In genomic region chr19:7326105-7326877, GRCh38 we compare ENCODE assay signal across 8 cellular contexts. TPM values are rescaled to one million over a fixed set of nuclear protein-coding genes. Genes with fewer than 3 reads are reported as not detected.
DNase-seq lines count a peak whose midpoint lies in the region; ATAC-seq and TF ChIP-seq lines count a peak whose summit lies in the region.

No MANE protein-coding gene starts in this region.

- no peak overlapping the region for H3K27ac Mint-ChIP-seq in activated CD8-positive, alpha-beta T cell treated with anti-CD3 and anti-CD28 coated beads, Interleukin-2, amount 10 ng/mL, durations not matched to agents 7 days and 5 days

- DNase-seq in COLO668 (lab: John Stamatoyannopoulos, UW; ENCODE audit: unreplicated experiment) (peak; percentile 28), HL-60 (ENCODE audit: low read depth in 1 of 2, low spot score in 1 of 2) (peak in 1 of 2 experiments; percentile 37), islet precursor cell (peak; percentile 67), NCI-H2227 (lab: John Stamatoyannopoulos, UW; ENCODE audit: unreplicated experiment) (no peak), posterior cingulate gyrus (no peak), prostate gland (ENCODE audit: low spot score) (no peak), AG20443 (ENCODE audit: low spot score) (no peak)
- DNase-seq in activated CD8-positive, alpha-beta T cell treated with anti-CD3 and anti-CD28 coated beads, Interleukin-2, amount 10 ng/mL, durations not matched to agents 7 days and 5 days, result peak; percentile 56

- intact Hi-C loops in posterior cingulate gyrus (cut with DNase I) (no loop called here), prostate gland (cut with DNase I) (no loop called here)

- H3K9me3 Mint-ChIP-seq in activated CD8-positive, alpha-beta T cell treated with anti-CD3 and anti-CD28 coated beads, Interleukin-2, amount 10 ng/mL, durations not matched to agents 7 days and 5 days (ENCODE audit: insufficient read depth), result peaks cover 6% of the 10 kb centered on the region

- no peaks in the 10 kb centered on the region for H3K36me3 ChIP-seq in prostate gland

- H3K4me3 Mint-ChIP-seq in activated CD8-positive, alpha-beta T cell treated with anti-CD3 and anti-CD28 coated beads, Interleukin-2, amount 10 ng/mL, durations not matched to agents 7 days and 5 days, result no peak overlapping the region

- no peak overlapping the region for H3K4me3 ChIP-seq in HL-60 (replicated peaks; ENCODE audit: insufficient read depth, low read length)
- no peak overlapping the region for H3K4me3 ChIP-seq in prostate gland

- H3K27ac ChIP-seq in HL-60 (replicated peaks) (no peak overlapping the region), prostate gland (no peak overlapping the region)

- WGBS in prostate gland, result 76% methylated on average over 10 of the region's 10 CpGs

- POLR2A ChIA-PET in activated CD8-positive, alpha-beta T cell treated with anti-CD3 and anti-CD28 coated beads, Interleukin-2, amount 10 ng/mL, durations not matched to agents 7 days and 5 days (lab: Charles Lee), result interaction anchor here (0.6 kb wide), 1 partner anchor 108 kb away, joined by 3 read pairs; no protein-coding TSS in a partner anchor

- no peaks in the 10 kb centered on the region for H3K4me1 Mint-ChIP-seq in activated CD8-positive, alpha-beta T cell treated with anti-CD3 and anti-CD28 coated beads, Interleukin-2, amount 10 ng/mL, durations not matched to agents 7 days and 5 days (ENCODE audit: low read depth)

- H3K4me1 ChIP-seq in prostate gland (replicated peaks), result no peaks in the 10 kb centered on the region

- H3K27me3 ChIP-seq in HL-60 (ENCODE audit: insufficient read depth, poor library complexity, severe bottlenecking) (no peaks in the 10 kb centered on the region), prostate gland (replicated peaks; ENCODE audit: insufficient read depth) (no peaks in the 10 kb centered on the region)

- peaks cover 2% of the 10 kb centered on the region for H3K27me3 Mint-ChIP-seq in activated CD8-positive, alpha-beta T cell treated with anti-CD3 and anti-CD28 coated beads, Interleukin-2, amount 10 ng/mL, durations not matched to agents 7 days and 5 days (ENCODE audit: low read depth)

- TF ChIP-seq CTCF in HL-60 (IDR thresholded peaks at IDR 0.05; ENCODE audit: insufficient read depth, low read length) (peak; percentile 7), prostate gland (IDR thresholded peaks at IDR 0.05) (no peak)

- ATAC-seq in activated CD8-positive, alpha-beta T cell treated with anti-CD3 and anti-CD28 coated beads, Interleukin-2, amount 10 ng/mL, durations not matched to agents 7 days and 5 days, result no peak

- CTCF ChIA-PET in activated CD8-positive, alpha-beta T cell treated with anti-CD3 and anti-CD28 coated beads, Interleukin-2, amount 10 ng/mL, durations not matched to agents 7 days and 5 days (lab: Charles Lee), result interaction anchor here (0.6 to 3.1 kb wide), 11 partner anchors 13 to 227 kb away, joined by 3 to 24 read pairs (median 4); partner anchors contain the start of gene ARHGEF18

- no peak for TF ChIP-seq POLR2A in prostate gland (IDR thresholded peaks at IDR 0.05)

- no peaks in the 10 kb centered on the region for H3K9me3 ChIP-seq in prostate gland

- no peaks in the 10 kb centered on the region for H3K36me3 Mint-ChIP-seq in activated CD8-positive, alpha-beta T cell treated with anti-CD3 and anti-CD28 coated beads, Interleukin-2, amount 10 ng/mL, durations not matched to agents 7 days and 5 days (ENCODE audit: low read depth)

RNA-seq across cellular contexts. Expression of gene ARHGEF18, which starts 22.4 kb away (rescaled TPM):
- 10 to 100 TPM; 34.0 to 40.5 TPM for total RNA-seq in activated CD8-positive, alpha-beta T cell treated with anti-CD3 and anti-CD28 coated beads, Interleukin-2, amount 10 ng/mL, durations not matched to agents 7 days and 5 days
- 10 to 100 TPM; 44.5 to 52.3 TPM for total RNA-seq in prostate gland

RNA-seq across cellular contexts. Expression of gene INSR, which starts 32.1 kb away (rescaled TPM):
- total RNA-seq in activated CD8-positive, alpha-beta T cell treated with anti-CD3 and anti-CD28 coated beads, Interleukin-2, amount 10 ng/mL, durations not matched to agents 7 days and 5 days, result 1 to 10 TPM in 1 of 2 experiments, under 1 TPM in 1; 0.42 to 1.1 TPM
- 100 to 1,000 TPM in 1 of 2 donors, 10 to 100 TPM in 1; 51.2 to 124 TPM for total RNA-seq in prostate gland

Comparison
In these comparisons a context has a peak if more than half of its experiments do, and no peak if none do; other contexts are left out.
1. DNase-seq: peak in COLO668 (single experiment), activated CD8-positive, alpha-beta T cell treated with anti-CD3 and anti-CD28 coated beads, Interleukin-2, amount 10 ng/mL, durations not matched to agents 7 days and 5 days (single experiment) and islet precursor cell (single experiment); none in NCI-H2227 (single experiment), posterior cingulate gyrus (0 of 10), prostate gland (single experiment) and AG20443 (single experiment).
2. RNA of gene INSR, which starts 32.1 kb away (total RNA-seq): 51.2 to 124 TPM in prostate gland; 0.42 to 1.1 TPM in activated CD8-positive, alpha-beta T cell treated with anti-CD3 and anti-CD28 coated beads, Interleukin-2, amount 10 ng/mL, durations not matched to agents 7 days and 5 days; every median in the first group is over 10 times any median in the second.